ENCODE assay signal across 14 cellular contexts in genomic region chr4:55356991-55357461, GRCh38. TPM values are rescaled to one million over a fixed set of nuclear protein-coding genes. Genes with fewer than 3 reads are reported as not detected.
DNase-seq lines count a peak whose midpoint lies in the region; ATAC-seq and TF ChIP-seq lines count a peak whose summit lies in the region.
"Had no signal": no experiment of that assay in that cellular context is flagged by ENCODE, and none has a peak within 500 bp of the region (broad histone marks: within the 10 kb centered on the region; RNA-seq: fewer than 3 reads in every experiment).

No MANE protein-coding gene starts in this region.

- no peaks in the 10 kb centered on the region for H3K4me1 ChIP-seq in HEK293 (ENCODE audit: control insufficient read depth, insufficient read depth, low read length)
- H3K4me1 ChIP-seq in thoracic aorta (ENCODE audit: control insufficient read depth in 1 of 2, low read depth in 2 of 2) = peaks cover 20 to 35% of the 10 kb centered on the region in 2 donors

- no peaks in the 10 kb centered on the region for H3K27me3 ChIP-seq in thoracic aorta (replicated peaks; ENCODE audit: insufficient read depth)

- CTCF ChIA-PET in HEK293 (lab: Yijun Ruan, JAX) = no interaction called here

- peaks cover 7% of the 10 kb centered on the region for H3K4me1 Mint-ChIP-seq in T-helper 17 cell

- H3K27me3 Mint-ChIP-seq in T-helper 17 cell = no peaks in the 10 kb centered on the region
- H3K27me3 Mint-ChIP-seq: effector memory CD8-positive, alpha-beta T cell; progenitor cell of endocrine pancreas; stimulated activated naive CD8-positive, alpha-beta T cell treated with anti-CD3 and anti-CD28 coated beads, Interleukin-15, Interleukin-2, amounts not matched to agents 100 ng/mL and 50 ng/mL, for 24 hours had no signal

- H3K4me3 ChIP-seq in HEK293 (ENCODE audit: low read depth, low read length) (no peak overlapping the region), fibroblast of the aortic adventitia (ENCODE audit: low read depth, low read length) (no peak overlapping the region), thoracic aorta (no peak overlapping the region)

- intact Hi-C loops in cardiac septum (cut with DNase I) = no loop called here

- TF ChIP-seq CTCF in HEK293 (tag by site-specific recombination; IDR thresholded peaks at IDR 0.05) (no peak), fibroblast of the aortic adventitia (IDR thresholded peaks at IDR 0.05; ENCODE audit: insufficient read depth, low read length) (no peak), thoracic aorta (IDR thresholded peaks at IDR 0.05) (no peak)

- H3K36me3 Mint-ChIP-seq in T-helper 17 cell (ENCODE audit: low read depth) = peaks cover 2% of the 10 kb centered on the region

- H3K27ac Mint-ChIP-seq in T-helper 17 cell = peak overlapping the region; percentile 34
- H3K27ac Mint-ChIP-seq: effector memory CD8-positive, alpha-beta T cell; progenitor cell of endocrine pancreas had no signal

- POLR2A ChIA-PET in HEK293 (lab: Yijun Ruan, JAX) = interaction anchor here (1.5 kb wide), 1 partner anchor 11 kb away, joined by 4 read pairs; the partner anchor contains the start of gene SRD5A3

- H3K4me3 Mint-ChIP-seq in T-helper 17 cell = no peak overlapping the region
- H3K4me3 Mint-ChIP-seq: effector memory CD8-positive, alpha-beta T cell; stimulated activated naive CD8-positive, alpha-beta T cell treated with anti-CD3 and anti-CD28 coated beads, Interleukin-15, Interleukin-2, amounts not matched to agents 100 ng/mL and 50 ng/mL, for 24 hours had no signal

- no peaks in the 10 kb centered on the region for H3K9me3 ChIP-seq in HEK293 (ENCODE audit: control insufficient read depth, insufficient read depth, low read depth, low read length)
- no peaks in the 10 kb centered on the region for H3K9me3 ChIP-seq in T-helper 17 cell (ENCODE audit: control insufficient read depth, low read length, poor library complexity, severe bottlenecking)
- H3K9me3 ChIP-seq in thoracic aorta = no peaks in the 10 kb centered on the region

- DNase-seq in T-helper 17 cell (no peak), fibroblast of the aortic adventitia (ENCODE audit: low read depth) (peak; percentile 27), thoracic aorta (ENCODE audit: low spot score) (no peak), cardiac septum (ENCODE audit: low spot score) (no peak), NCI-H146 (lab: John Stamatoyannopoulos, UW) (no peak)
- DNase-seq: amniotic stem cell; effector memory CD8-positive, alpha-beta T cell; H7; stimulated activated CD4-positive, alpha-beta T cell treated with anti-CD3 and anti-CD28 coated beads, Interleukin-4, amount 100 ng/mL, for 4 hours; T1000 had no signal

- H3K36me3 ChIP-seq in HEK293 (ENCODE audit: control insufficient read depth in 2 of 2, insufficient read depth in 1 of 2, low read length in 2 of 2) (peaks cover 6 to 10% of the 10 kb centered on the region in 2 experiments; a peak in 2 of 3 replicates), thoracic aorta (no peaks in the 10 kb centered on the region)

- ATAC-seq in T-helper 17 cell (no peak), thoracic aorta (ENCODE audit: insufficient number of reproducible peaks, low FRiP score, low read depth) (no peak), GM21367 (IDR thresholded peaks at IDR 0.05; ENCODE audit: unreplicated experiment) (no peak)
- ATAC-seq: effector memory CD8-positive, alpha-beta T cell had no signal

- H3K27ac ChIP-seq in HEK293 (ENCODE audit: extremely low read depth, low read depth, low read length) (no peak overlapping the region), thoracic aorta (peak overlapping the region; percentile 54 to 86)

TF ChIP-seq in HEK293, 187 proteins besides CTCF, POLR2A, EP300 and RAD21:
- TF ChIP-seq BCL6B (tag by site-specific recombination; IDR thresholded peaks at IDR 0.05) (peak; percentile 73), WT1 (tag by site-specific recombination; IDR thresholded peaks at IDR 0.05) (peak; percentile 34; the same call in 1 of the 2 replicates), SCRT2 (tag by site-specific recombination; IDR thresholded peaks at IDR 0.05) (no peak), KLF9 (tag by site-specific recombination; IDR thresholded peaks at IDR 0.05; ENCODE audit: low read depth) (no peak), ZSCAN16 (tag by site-specific recombination; IDR thresholded peaks at IDR 0.05) (no peak)

RNA-seq across cellular contexts. Expression of gene SRD5A3, which starts 11.0 kb away (rescaled TPM):
- total RNA-seq in T-helper 17 cell = 1 to 10 TPM; 1.8 to 2.6 TPM
- total RNA-seq in fibroblast of the aortic adventitia (ENCODE audit: low replicate concordance) = 4.8 and 22.2 TPM in 2 replicates
- total RNA-seq in thoracic aorta = 1 to 10 TPM; 5.4 to 6.4 TPM
- 7.3 TPM for total RNA-seq in cardiac septum

RNA-seq across cellular contexts. Expression of gene TMEM165, which starts 38.7 kb away (rescaled TPM):
- total RNA-seq in T-helper 17 cell = 10 to 100 TPM; 49.7 to 58.8 TPM
- 112 and 131 TPM in 2 replicates for total RNA-seq in fibroblast of the aortic adventitia (ENCODE audit: low replicate concordance)
- 100 to 1,000 TPM; 185 to 360 TPM for total RNA-seq in thoracic aorta
- total RNA-seq in cardiac septum = 56.4 TPM
